Comparison of ENCODE assay signal across 20 cellular contexts in genomic region chr2:16239296-16239850, GRCh38.
"Had no signal": no experiment of that assay in that cellular context is flagged by ENCODE, and none has a peak within 500 bp of the region (broad histone marks: within the 10 kb centered on the region; RNA-seq: fewer than 3 reads in every experiment).

No MANE protein-coding gene starts in this region.

- H3K9me3 Mint-ChIP-seq: dendritic cell treated with granulocyte-macrophage colony-stimulating factor and Interleukin-4, amounts not matched to agents 40 ng/mL and 50 ng/mL, for 4 days had no signal

- H3K36me3 ChIP-seq: left ventricle myocardium inferior, ovary, tibial artery, upper lobe of right lung had no signal

- DNase-seq: cerebellar nuclear complex; erythroblast; foreskin keratinocyte; hypothalamus; islet precursor cell; left ventricle myocardium inferior; mesenchymal stem cell; midbrain; nephron progenitor cell; ovary; right cardiac atrium; small intestine; stimulated activated CD4-positive, alpha-beta T cell treated with anti-CD3 and anti-CD28 coated beads, Interleukin-2, amount 100 ng/mL, for 48 hours; stimulated activated naive CD4-positive, alpha-beta T cell treated with Interleukin-2 at 50 U/mL for 16 hours; upper lobe of right lung had no signal

- H3K4me3 ChIP-seq: left ventricle myocardium inferior, lung, ovary, tibial artery, upper lobe of right lung had no signal

- FAIRE-seq: colon, endothelial cell of umbilical vein, small intestine had no signal

- H3K9me3 ChIP-seq: left ventricle myocardium inferior, ovary, tibial artery, upper lobe of right lung had no signal

- H3K4me1 ChIP-seq: foreskin keratinocyte, left ventricle myocardium inferior, tibial artery, upper lobe of right lung had no signal

- H3K27me3 Mint-ChIP-seq: dendritic cell treated with granulocyte-macrophage colony-stimulating factor and Interleukin-4, amounts not matched to agents 40 ng/mL and 50 ng/mL, for 4 days had no signal

- ATAC-seq: foreskin keratinocyte, right cardiac atrium, upper lobe of right lung had no signal

- H3K27me3 ChIP-seq: foreskin keratinocyte, ovary, tibial artery, upper lobe of right lung had no signal

- H3K4me3 Mint-ChIP-seq: dendritic cell treated with granulocyte-macrophage colony-stimulating factor and Interleukin-4, amounts not matched to agents 40 ng/mL and 50 ng/mL, for 4 days; nephron progenitor cell had no signal

- H3K27ac Mint-ChIP-seq: dendritic cell treated with granulocyte-macrophage colony-stimulating factor and Interleukin-4, amounts not matched to agents 40 ng/mL and 50 ng/mL, for 4 days; nephron progenitor cell had no signal

- H3K27ac ChIP-seq: foreskin keratinocyte, left ventricle myocardium inferior, ovary, tibial artery, upper lobe of right lung had no signal
